ENCODE assay signal across 8 cellular contexts in the genomic region with DNA sequence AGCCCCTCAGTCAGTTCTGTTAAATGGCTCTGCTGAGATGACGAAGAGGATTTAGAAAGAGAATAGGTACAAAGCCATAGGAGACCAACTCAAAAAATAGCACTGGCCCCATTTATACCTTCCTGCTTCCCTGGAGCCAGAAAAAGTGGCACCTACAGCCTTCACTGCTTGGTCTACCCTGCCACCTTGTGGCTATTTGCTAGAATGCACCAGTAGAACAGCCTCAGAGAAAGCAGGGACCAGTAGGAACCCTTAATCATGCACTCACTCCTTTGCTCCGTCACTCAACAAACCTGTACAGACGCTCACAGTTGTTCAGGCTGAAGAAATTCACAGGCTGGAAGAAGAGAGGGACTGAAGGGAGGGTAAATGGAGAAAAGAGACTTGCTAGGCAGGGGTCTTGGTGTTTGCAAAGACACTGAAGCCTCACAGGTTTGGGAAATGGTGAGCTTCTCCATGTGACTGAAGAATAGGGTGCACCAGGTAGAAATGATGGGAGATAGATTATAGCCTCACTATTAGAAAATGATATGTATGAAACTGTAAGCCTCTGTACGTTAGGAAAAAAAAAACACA. TPM values are rescaled to one million over a fixed set of nuclear protein-coding genes. Genes with fewer than 3 reads are reported as not detected.
DNase-seq lines count a peak whose midpoint lies in the region; ATAC-seq and TF ChIP-seq lines count a peak whose summit lies in the region.

No MANE protein-coding gene starts in this region.

- H3K36me3 ChIP-seq in HEK293 (ENCODE audit: control insufficient read depth in 2 of 2, insufficient read depth in 1 of 2, low read length in 2 of 2), result no peaks in the 10 kb centered on the region
- H3K36me3 ChIP-seq in gastroesophageal sphincter, result no peaks in the 10 kb centered on the region

- TF ChIP-seq CTCF in GM10266 (IDR thresholded peaks at IDR 0.05; ENCODE audit: control insufficient read depth, insufficient read depth, low read depth, missing control alignments), result peak; percentile 96
- peak; percentile 67 for TF ChIP-seq CTCF in HEK293 (tag by site-specific recombination; IDR thresholded peaks at IDR 0.05)
- TF ChIP-seq CTCF in gastroesophageal sphincter (IDR thresholded peaks at IDR 0.05), result peak; percentile 88 to 95 (median 93)

- ATAC-seq in gastroesophageal sphincter (peak; percentile 87), GM18505 (IDR thresholded peaks at IDR 0.05; ENCODE audit: unreplicated experiment) (no peak)

- no peaks in the 10 kb centered on the region for H3K27me3 ChIP-seq in gastroesophageal sphincter

- TF ChIP-seq POLR2A in gastroesophageal sphincter (IDR thresholded peaks at IDR 0.05) (no peak), GM18505 (IDR thresholded peaks at IDR 0.05; ENCODE audit: borderline replicate concordance, extremely low read depth, insufficient read depth, insufficient read length) (no peak)

- intact Hi-C loops in posterior cingulate gyrus (cut with DNase I), result loop anchor here (1.0 to 2.0 kb wide), 3 partner anchors 36 to 494 kb away; no protein-coding TSS in a partner anchor

- no peaks in the 10 kb centered on the region for H3K9me3 ChIP-seq in HEK293 (ENCODE audit: control insufficient read depth, insufficient read depth, low read depth, low read length)
- H3K9me3 ChIP-seq in gastroesophageal sphincter, result no peaks in the 10 kb centered on the region

- POLR2A ChIA-PET in HEK293 (lab: Yijun Ruan, JAX), result no interaction called here

- H3K4me1 ChIP-seq in HEK293 (ENCODE audit: control insufficient read depth, insufficient read depth, low read length), result no peaks in the 10 kb centered on the region
- peaks cover 0 to 4% (median 0%) of the 10 kb centered on the region in 3 donors for H3K4me1 ChIP-seq in gastroesophageal sphincter

- H3K4me3 ChIP-seq in HEK293 (ENCODE audit: low read depth, low read length) (no peak overlapping the region), gastroesophageal sphincter (no peak overlapping the region)

- TF ChIP-seq EP300 in gastroesophageal sphincter (IDR thresholded peaks at IDR 0.05), result no peak

- CTCF ChIA-PET in HEK293 (lab: Yijun Ruan, JAX), result interaction anchor here (0.6 to 7.9 kb wide), 21 partner anchors 12 to 865 kb away, joined by 3 to 104 read pairs (median 3); partner anchors contain the start of gene RTP2

- 0 to 2% methylated on average over 2 to 4 of the region's 4 CpGs for WGBS in gastroesophageal sphincter (ENCODE audit: low coverage in 1 of 2), 2 donors

- no peak overlapping the region for H3K27ac ChIP-seq in HEK293 (ENCODE audit: extremely low read depth, low read depth, low read length)
- H3K27ac ChIP-seq in gastroesophageal sphincter, result no peak overlapping the region

- DNase-seq in GM10266 (ENCODE audit: extremely low spot score) (peak; percentile 85), NAMALWA (ENCODE audit: low spot score) (peak; percentile 91), SIG-M5 (lab: John Stamatoyannopoulos, UW) (peak; percentile 37), posterior cingulate gyrus (peak in 8 of 10 donors; percentile 46 to 87 (median 76))
- peak; percentile 66 for DNase-seq in activated gamma-delta T cell treated with anti-CD3 and anti-CD28 coated beads, Interleukin-2, amount 50 U/mL, for 16 hours (ENCODE audit: low read depth)

TF ChIP-seq in HEK293, 187 proteins besides CTCF, POLR2A, EP300 and RAD21 (continues in another document):
- peak; percentile 47; the same call in 1 of the 2 replicates for TF ChIP-seq ZSCAN30 (tag by site-specific recombination; IDR thresholded peaks at IDR 0.05)
- no peak for TF ChIP-seq ZNF843 (tag by site-specific recombination; IDR thresholded peaks at IDR 0.05)
- TF ChIP-seq ZNF133 (tag by site-specific recombination; IDR thresholded peaks at IDR 0.05), result peak; percentile 81
- TF ChIP-seq ZBTB48 (tag by site-specific recombination; IDR thresholded peaks at IDR 0.05), result peak; percentile 55; the same call in 1 of the 2 replicates
- TF ChIP-seq, protein P1, sequence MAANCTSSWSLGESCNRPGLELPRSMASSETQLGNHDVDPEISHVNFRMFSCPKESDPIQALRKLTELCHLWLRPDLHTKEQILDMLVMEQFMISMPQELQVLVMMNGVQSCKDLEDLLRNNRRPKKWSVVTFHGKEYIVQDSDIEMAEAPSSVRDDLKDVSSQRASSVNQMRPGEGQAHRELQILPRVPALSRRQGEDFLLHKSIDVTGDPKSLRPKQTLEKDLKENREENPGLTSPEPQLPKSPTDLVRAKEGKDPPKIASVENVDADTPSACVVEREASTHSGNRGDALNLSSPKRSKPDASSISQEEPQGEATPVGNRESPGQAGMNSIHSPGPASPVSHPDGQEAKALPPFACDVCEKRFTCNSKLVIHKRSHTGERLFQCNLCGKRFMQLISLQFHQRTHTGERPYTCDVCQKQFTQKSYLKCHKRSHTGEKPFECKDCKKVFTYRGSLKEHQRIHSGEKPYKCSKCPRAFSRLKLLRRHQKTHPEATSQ (tag by site-specific recombination; IDR thresholded peaks at IDR 0.05), result no peak
- TF ChIP-seq ZNF660 (tag by site-specific recombination; IDR thresholded peaks at IDR 0.05), result 0 out of 2 replicates have a peak, but pooled peaks have one; percentile 46
- no peak for TF ChIP-seq PRDM6 (tag by site-specific recombination; IDR thresholded peaks at IDR 0.05)
- no peak for TF ChIP-seq ZNF138 (tag by site-specific recombination; IDR thresholded peaks at IDR 0.05; ENCODE audit: borderline replicate concordance)
- no peak for TF ChIP-seq ZNF701 (tag by site-specific recombination; IDR thresholded peaks at IDR 0.05)
- no peak for TF ChIP-seq MYNN (tag by site-specific recombination; IDR thresholded peaks at IDR 0.05; ENCODE audit: borderline replicate concordance)
- no peak for TF ChIP-seq ZNF391 (tag by site-specific recombination; IDR thresholded peaks at IDR 0.05; ENCODE audit: borderline replicate concordance, low read depth)
- no peak for TF ChIP-seq ZNF211 (tag by site-specific recombination; IDR thresholded peaks at IDR 0.05; ENCODE audit: low read depth)
- no peak for TF ChIP-seq ZNF214 (tag by site-specific recombination; IDR thresholded peaks at IDR 0.05; ENCODE audit: borderline replicate concordance)
- no peak for TF ChIP-seq ZNF10 (tag by site-specific recombination; IDR thresholded peaks at IDR 0.05)
- TF ChIP-seq YY2 (tag by site-specific recombination; IDR thresholded peaks at IDR 0.05), result no peak
- TF ChIP-seq ZNF157 (tag by site-specific recombination; IDR thresholded peaks at IDR 0.05), result no peak
- TF ChIP-seq ZNF2 (tag by site-specific recombination; IDR thresholded peaks at IDR 0.05), result peak; percentile 83
- TF ChIP-seq ZNF707 (tag by site-specific recombination; IDR thresholded peaks at IDR 0.05), result no peak
- TF ChIP-seq ZNF549 (tag by site-specific recombination; IDR thresholded peaks at IDR 0.05), result no peak
- no peak for TF ChIP-seq ZNF626 (tag by site-specific recombination; IDR thresholded peaks at IDR 0.05)
- no peak for TF ChIP-seq ZNF335 (tag by site-specific recombination; conservative IDR thresholded peaks at IDR 0.05)
- peak; percentile 93 for TF ChIP-seq ZNF654 (tag by site-specific recombination; IDR thresholded peaks at IDR 0.05; ENCODE audit: low read depth)
- no peak for TF ChIP-seq ZNF140 (tag by site-specific recombination; IDR thresholded peaks at IDR 0.05)
- no peak for TF ChIP-seq ZNF768 (tag by site-specific recombination; IDR thresholded peaks at IDR 0.05)
- TF ChIP-seq ZNF664 (tag by site-specific recombination; IDR thresholded peaks at IDR 0.05), result no peak
- no peak for TF ChIP-seq ZNF555 (tag by site-specific recombination; conservative IDR thresholded peaks at IDR 0.05)
- TF ChIP-seq, protein P2, sequence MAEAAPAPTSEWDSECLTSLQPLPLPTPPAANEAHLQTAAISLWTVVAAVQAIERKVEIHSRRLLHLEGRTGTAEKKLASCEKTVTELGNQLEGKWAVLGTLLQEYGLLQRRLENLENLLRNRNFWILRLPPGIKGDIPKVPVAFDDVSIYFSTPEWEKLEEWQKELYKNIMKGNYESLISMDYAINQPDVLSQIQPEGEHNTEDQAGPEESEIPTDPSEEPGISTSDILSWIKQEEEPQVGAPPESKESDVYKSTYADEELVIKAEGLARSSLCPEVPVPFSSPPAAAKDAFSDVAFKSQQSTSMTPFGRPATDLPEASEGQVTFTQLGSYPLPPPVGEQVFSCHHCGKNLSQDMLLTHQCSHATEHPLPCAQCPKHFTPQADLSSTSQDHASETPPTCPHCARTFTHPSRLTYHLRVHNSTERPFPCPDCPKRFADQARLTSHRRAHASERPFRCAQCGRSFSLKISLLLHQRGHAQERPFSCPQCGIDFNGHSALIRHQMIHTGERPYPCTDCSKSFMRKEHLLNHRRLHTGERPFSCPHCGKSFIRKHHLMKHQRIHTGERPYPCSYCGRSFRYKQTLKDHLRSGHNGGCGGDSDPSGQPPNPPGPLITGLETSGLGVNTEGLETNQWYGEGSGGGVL (tag by site-specific recombination; IDR thresholded peaks at IDR 0.05), result no peak
- TF ChIP-seq TCF7L2 (IDR thresholded peaks at IDR 0.05; ENCODE audit: borderline replicate concordance, low read depth, low read length), result no peak

RNA-seq across cellular contexts. Expression of gene RTP2, which starts 12.1 kb away (rescaled TPM):
- not detected for total RNA-seq in gastroesophageal sphincter

RNA-seq across cellular contexts. Expression of gene BCL6, which starts 30.8 kb away (rescaled TPM):
- total RNA-seq in gastroesophageal sphincter, result 100 to 1,000 TPM in 3 of 4 donors, 10 to 100 TPM in 1; 60.0 to 146 (median 115) TPM

RNA-seq across cellular contexts. Expression of gene SST, which starts 44.3 kb away (rescaled TPM):
- 1 to 10 TPM in 2 of 4 donors, under 1 TPM in 1, not detected in 1; 0.81 to 2.2 (median 1.2) TPM for total RNA-seq in gastroesophageal sphincter

Comparison
In these comparisons a context has a peak if more than half of its experiments do, and no peak if none do; other contexts are left out.
1. DNase-seq: peak in every context shown above with its lines; median percentile 91 in NAMALWA; 85 in GM10266; 76 in posterior cingulate gyrus; 66 in activated gamma-delta T cell treated with anti-CD3 and anti-CD28 coated beads, Interleukin-2, amount 50 U/mL, for 16 hours; 37 in SIG-M5.